8 cellular contexts compared by ENCODE assay signal in genomic region chr14:32560213-32560857, GRCh38.
DNase-seq lines count a peak whose midpoint lies in the region; ATAC-seq, FAIRE-seq and TF ChIP-seq lines count a peak whose summit lies in the region.

No MANE protein-coding gene starts in this region.

- H3K4me3 ChIP-seq in GM23248 (no peak overlapping the region), MM.1S (ENCODE audit: low read length) (no peak overlapping the region), bronchial epithelial cell (ENCODE audit: low read depth, low read length) (no peak overlapping the region)

- H3K4me1 ChIP-seq in GM23248 (ENCODE audit: insufficient read depth) (peaks cover 47% of the 10 kb centered on the region), MM.1S (ENCODE audit: low read length) (0 out of 2 replicates have a peak, but pooled peaks cover 4% of the 10 kb centered on the region)

- peak; percentile 81 for DNase-seq in G401 (ENCODE audit: low spot score)
- peak; percentile 89 for DNase-seq in GM23248
- peak; percentile 27 for DNase-seq in MM.1S
- peak; percentile 66 for DNase-seq in RPMI7951 (ENCODE audit: low read depth)
- peak; percentile 86 for DNase-seq in bronchial epithelial cell (ENCODE audit: low read depth)
- peak; percentile 83 for DNase-seq in islet precursor cell
- peak; percentile 8 for DNase-seq in stimulated activated CD4-positive, alpha-beta T cell treated with anti-CD3 and anti-CD28 coated beads, Interleukin-1b, Interleukin-23, amount 100 ng/mL, for 48 hours

- peak; percentile 62 for TF ChIP-seq CTCF in MM.1S (IDR thresholded peaks at IDR 0.05; ENCODE audit: low read length)
- TF ChIP-seq CTCF in bronchial epithelial cell (IDR thresholded peaks at IDR 0.05; ENCODE audit: insufficient read depth, low read length, severe bottlenecking) = peak; percentile 79

- peak overlapping the region; percentile 11; the same call in 1 of the 2 replicates for H2AFZ ChIP-seq in GM23248
- H2AFZ ChIP-seq in MM.1S (ENCODE audit: low read length) = no peak overlapping the region

- peak overlapping the region; percentile 65 for H3K4me2 ChIP-seq in GM23248 (ENCODE audit: unreplicated experiment)
- no peak overlapping the region for H3K4me2 ChIP-seq in MM.1S (ENCODE audit: low read depth, low read length)

- WGBS in GM23248 (ENCODE audit: low coverage in 1 of 2, low lambda C conversion rate in 2 of 2, missing lambda C conversion rate in 2 of 2), 2 experiments = 19% methylated on average over 9 of the region's 9 CpGs

- H3F3A ChIP-seq in GM23248 (ENCODE audit: insufficient read depth) = peaks cover 49% of the 10 kb centered on the region
- H3F3A ChIP-seq in MM.1S (ENCODE audit: insufficient read depth, low read length) = no peaks in the 10 kb centered on the region

- H4K20me1 ChIP-seq in GM23248 (ENCODE audit: insufficient read depth) (no peaks in the 10 kb centered on the region), MM.1S (ENCODE audit: insufficient read depth, low read length) (no peaks in the 10 kb centered on the region)

- H3K27me3 ChIP-seq in GM23248 (replicated peaks; ENCODE audit: insufficient read depth) = no peaks in the 10 kb centered on the region
- H3K27me3 ChIP-seq in MM.1S (replicated peaks; ENCODE audit: insufficient read depth, low read length) = no peaks in the 10 kb centered on the region
- H3K27me3 ChIP-seq in bronchial epithelial cell (ENCODE audit: control insufficient read depth, insufficient read depth, low read length) = no peaks in the 10 kb centered on the region

- in situ Hi-C loops in G401 (cut with HindIII; ENCODE audit: low sequenced_read_pairs) = no loop called here
- in situ Hi-C loops in GM23248 (cut with MboI) = no loop called here

- H3K9me2 ChIP-seq in GM23248 (ENCODE audit: insufficient read depth) (no peaks in the 10 kb centered on the region; the same call in 1 of the 2 replicates), MM.1S (replicated peaks; ENCODE audit: insufficient read depth, low read length) (no peaks in the 10 kb centered on the region)

- H3K9me3 ChIP-seq in GM23248 (ENCODE audit: low read depth) = no peaks in the 10 kb centered on the region
- no peaks in the 10 kb centered on the region for H3K9me3 ChIP-seq in MM.1S (replicated peaks; ENCODE audit: insufficient read depth, low read length)

- H3K27ac ChIP-seq in GM23248 (peak overlapping the region; percentile 58), MM.1S (ENCODE audit: low read length) (no peak overlapping the region)

- ATAC-seq in GM18858 (IDR thresholded peaks at IDR 0.05; ENCODE audit: unreplicated experiment) = no peak

- 0 out of 2 replicates have a peak overlapping the region, but pooled peaks have one; percentile 22 for H3K9ac ChIP-seq in GM23248
- H3K9ac ChIP-seq in MM.1S (ENCODE audit: low read length) = no peak overlapping the region

- FAIRE-seq in bronchial epithelial cell (lab: Jason Lieb, UNC) = peak; percentile 62

- no peaks in the 10 kb centered on the region for H3K79me2 ChIP-seq in GM23248 (ENCODE audit: insufficient read depth)
- H3K79me2 ChIP-seq in MM.1S (ENCODE audit: low read length) = no peaks in the 10 kb centered on the region

- H3K36me3 ChIP-seq in GM23248 (ENCODE audit: low read depth) = no peaks in the 10 kb centered on the region
- H3K36me3 ChIP-seq in MM.1S (replicated peaks; ENCODE audit: insufficient read depth, low read length) = no peaks in the 10 kb centered on the region
- H3K36me3 ChIP-seq in bronchial epithelial cell (ENCODE audit: control insufficient read depth, insufficient read depth, low read length) = no peaks in the 10 kb centered on the region

Comparison
In these comparisons a context has a peak if more than half of its experiments do, and no peak if none do; other contexts are left out.
1. DNase-seq: peak in every context shown above with its lines; median percentile 89 in GM23248; 86 in bronchial epithelial cell; 83 in islet precursor cell; 81 in G401; 66 in RPMI7951; 27 in MM.1S; 8 in stimulated activated CD4-positive, alpha-beta T cell treated with anti-CD3 and anti-CD28 coated beads, Interleukin-1b, Interleukin-23, amount 100 ng/mL, for 48 hours.